34 cellular contexts compared by ENCODE assay signal in genomic region chr3:71796268-71796667, GRCh38. TPM values are rescaled to one million over a fixed set of nuclear protein-coding genes. Genes with fewer than 3 reads are reported as not detected.
"Had no signal": no experiment of that assay in that cellular context is flagged by ENCODE, and none has a peak within 500 bp of the region (broad histone marks: within the 10 kb centered on the region; RNA-seq: fewer than 3 reads in every experiment).

No MANE protein-coding gene starts in this region.

- DNase-seq: heart left ventricle; hypothalamus; immature natural killer cell; kidney; left colon; left ventricle myocardium inferior; midbrain; mucosa of descending colon; naive thymus-derived CD4-positive, alpha-beta T cell; nephron progenitor cell; occipital lobe; right lobe of liver; stimulated activated CD4-positive, alpha-beta T cell treated with anti-CD3 and anti-CD28 coated beads, Interleukin-1b, Interleukin-23, amount 100 ng/mL, for 48 hours; stimulated activated CD4-positive, alpha-beta T cell treated with anti-CD3 and anti-CD28 coated beads, Interleukin-2, amount 100 ng/mL, for 48 hours; stimulated activated CD4-positive, alpha-beta T cell treated with anti-CD3 and anti-CD28 coated beads, Interleukin-4, amount 100 ng/mL, for 4 hours; stimulated activated CD8-positive, alpha-beta memory T cell treated with anti-CD3 and anti-CD28 coated beads, Interleukin-4, amount 100 ng/mL, for 48 hours; stimulated activated naive CD4-positive, alpha-beta T cell treated with Interleukin-2 at 50 U/mL for 16 hours; stimulated activated naive CD8-positive, alpha-beta T cell treated with anti-CD3 and anti-CD28 coated beads, Interleukin-15, amount 100 ng/mL, for 72 hours; substantia nigra; upper lobe of right lung; uterus had no signal

- ATAC-seq: heart left ventricle; left colon; mucosa of descending colon; naive thymus-derived CD4-positive, alpha-beta T cell; right lobe of liver; stimulated activated memory B cell treated with anti-CD40 and anti-IgM and Interleukin-4, amounts not matched to agents 10 μg/mL and 1 μg/mL and 100 μg/mL, for 72 hours; stimulated activated naive CD8-positive, alpha-beta T cell treated with anti-CD3 and anti-CD28 coated beads, Interleukin-15, amount 100 ng/mL, for 72 hours; upper lobe of right lung had no signal

- H3K79me2 ChIP-seq: parathyroid adenoma had no signal

- H3K36me3 ChIP-seq: heart left ventricle, left ventricle myocardium inferior, neural progenitor cell, neutrophil, right atrium auricular region, right lobe of liver, tibial nerve, upper lobe of right lung, uterus had no signal

- H3K27ac ChIP-seq: heart left ventricle, left ventricle myocardium inferior, neural progenitor cell, neutrophil, parathyroid adenoma, right atrium auricular region, right lobe of liver, tibial nerve, upper lobe of right lung, uterus had no signal

- H3K4me3 ChIP-seq: heart left ventricle, left ventricle myocardium inferior, lung, mucosa of descending colon, neural progenitor cell, right atrium auricular region, right lobe of liver, smooth muscle cell, tibial nerve, upper lobe of right lung, uterus had no signal

- H2AFZ ChIP-seq: neural progenitor cell, parathyroid adenoma had no signal

- H3K9ac ChIP-seq: neural progenitor cell, parathyroid adenoma had no signal

- H3K4me1 ChIP-seq: heart left ventricle, left ventricle myocardium inferior, neural progenitor cell, parathyroid adenoma, right atrium auricular region, right lobe of liver, tibial nerve, upper lobe of right lung, uterus had no signal

- H3K27me3 ChIP-seq: neural progenitor cell, neutrophil, right atrium auricular region, right lobe of liver had no signal

- H3K9me3 ChIP-seq: heart left ventricle, left ventricle myocardium inferior, mucosa of descending colon, neutrophil, right atrium auricular region, right lobe of liver, tibial nerve, upper lobe of right lung, uterus had no signal

- H3K4me2 ChIP-seq: neural progenitor cell, smooth muscle cell had no signal

RNA-seq across cellular contexts. Expression of gene PROK2, which starts 11.3 kb away (rescaled TPM):
- total RNA-seq: left colon, lower leg skin, myocyte, osteocyte, pulmonary artery endothelial cell, renal cortical epithelial cell, smooth muscle cell, uterus had no signal
- polyA plus RNA-seq: immature natural killer cell; naive thymus-derived CD4-positive, alpha-beta T cell; smooth muscle cell had no signal

RNA-seq across cellular contexts. Expression of gene GPR27, which starts 42.6 kb away (rescaled TPM):
- total RNA-seq: myocyte, pulmonary artery endothelial cell had no signal
